In the genomic region with DNA sequence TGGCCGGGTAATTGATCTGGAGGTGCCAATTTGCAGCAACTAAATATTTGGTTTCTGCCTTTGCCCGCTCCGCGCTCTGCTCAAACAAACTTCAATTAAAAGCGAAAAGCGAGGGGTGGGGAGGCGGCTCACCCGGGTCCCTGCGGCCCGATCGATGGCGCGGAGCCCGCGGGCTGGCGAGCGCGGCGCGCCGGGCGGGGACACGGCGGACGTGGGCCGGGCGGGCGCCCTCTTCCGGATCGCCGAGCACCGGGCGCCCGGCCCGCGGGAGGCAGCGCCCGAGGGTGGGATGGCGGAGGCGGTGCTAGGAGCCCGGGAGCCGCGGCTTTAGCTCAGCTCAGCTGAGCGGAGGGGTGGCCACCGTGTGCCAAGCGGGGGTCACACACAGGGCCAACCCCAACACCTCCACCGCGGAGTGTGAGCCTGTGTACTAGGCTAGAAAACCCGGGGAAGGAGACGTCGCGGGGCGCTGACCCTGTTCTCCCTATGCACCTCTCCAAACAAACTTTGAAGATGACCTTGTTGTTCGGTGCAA, we compare ENCODE assay signal across 1 cellular context.
TF ChIP-seq lines count a peak whose summit lies in the region.

No MANE protein-coding gene starts in this region.

TF ChIP-seq in HepG2, 621 proteins besides CTCF, POLR2A, EP300 and RAD21 (continued from another document and continues in another):
- TF ChIP-seq, protein P1, sequence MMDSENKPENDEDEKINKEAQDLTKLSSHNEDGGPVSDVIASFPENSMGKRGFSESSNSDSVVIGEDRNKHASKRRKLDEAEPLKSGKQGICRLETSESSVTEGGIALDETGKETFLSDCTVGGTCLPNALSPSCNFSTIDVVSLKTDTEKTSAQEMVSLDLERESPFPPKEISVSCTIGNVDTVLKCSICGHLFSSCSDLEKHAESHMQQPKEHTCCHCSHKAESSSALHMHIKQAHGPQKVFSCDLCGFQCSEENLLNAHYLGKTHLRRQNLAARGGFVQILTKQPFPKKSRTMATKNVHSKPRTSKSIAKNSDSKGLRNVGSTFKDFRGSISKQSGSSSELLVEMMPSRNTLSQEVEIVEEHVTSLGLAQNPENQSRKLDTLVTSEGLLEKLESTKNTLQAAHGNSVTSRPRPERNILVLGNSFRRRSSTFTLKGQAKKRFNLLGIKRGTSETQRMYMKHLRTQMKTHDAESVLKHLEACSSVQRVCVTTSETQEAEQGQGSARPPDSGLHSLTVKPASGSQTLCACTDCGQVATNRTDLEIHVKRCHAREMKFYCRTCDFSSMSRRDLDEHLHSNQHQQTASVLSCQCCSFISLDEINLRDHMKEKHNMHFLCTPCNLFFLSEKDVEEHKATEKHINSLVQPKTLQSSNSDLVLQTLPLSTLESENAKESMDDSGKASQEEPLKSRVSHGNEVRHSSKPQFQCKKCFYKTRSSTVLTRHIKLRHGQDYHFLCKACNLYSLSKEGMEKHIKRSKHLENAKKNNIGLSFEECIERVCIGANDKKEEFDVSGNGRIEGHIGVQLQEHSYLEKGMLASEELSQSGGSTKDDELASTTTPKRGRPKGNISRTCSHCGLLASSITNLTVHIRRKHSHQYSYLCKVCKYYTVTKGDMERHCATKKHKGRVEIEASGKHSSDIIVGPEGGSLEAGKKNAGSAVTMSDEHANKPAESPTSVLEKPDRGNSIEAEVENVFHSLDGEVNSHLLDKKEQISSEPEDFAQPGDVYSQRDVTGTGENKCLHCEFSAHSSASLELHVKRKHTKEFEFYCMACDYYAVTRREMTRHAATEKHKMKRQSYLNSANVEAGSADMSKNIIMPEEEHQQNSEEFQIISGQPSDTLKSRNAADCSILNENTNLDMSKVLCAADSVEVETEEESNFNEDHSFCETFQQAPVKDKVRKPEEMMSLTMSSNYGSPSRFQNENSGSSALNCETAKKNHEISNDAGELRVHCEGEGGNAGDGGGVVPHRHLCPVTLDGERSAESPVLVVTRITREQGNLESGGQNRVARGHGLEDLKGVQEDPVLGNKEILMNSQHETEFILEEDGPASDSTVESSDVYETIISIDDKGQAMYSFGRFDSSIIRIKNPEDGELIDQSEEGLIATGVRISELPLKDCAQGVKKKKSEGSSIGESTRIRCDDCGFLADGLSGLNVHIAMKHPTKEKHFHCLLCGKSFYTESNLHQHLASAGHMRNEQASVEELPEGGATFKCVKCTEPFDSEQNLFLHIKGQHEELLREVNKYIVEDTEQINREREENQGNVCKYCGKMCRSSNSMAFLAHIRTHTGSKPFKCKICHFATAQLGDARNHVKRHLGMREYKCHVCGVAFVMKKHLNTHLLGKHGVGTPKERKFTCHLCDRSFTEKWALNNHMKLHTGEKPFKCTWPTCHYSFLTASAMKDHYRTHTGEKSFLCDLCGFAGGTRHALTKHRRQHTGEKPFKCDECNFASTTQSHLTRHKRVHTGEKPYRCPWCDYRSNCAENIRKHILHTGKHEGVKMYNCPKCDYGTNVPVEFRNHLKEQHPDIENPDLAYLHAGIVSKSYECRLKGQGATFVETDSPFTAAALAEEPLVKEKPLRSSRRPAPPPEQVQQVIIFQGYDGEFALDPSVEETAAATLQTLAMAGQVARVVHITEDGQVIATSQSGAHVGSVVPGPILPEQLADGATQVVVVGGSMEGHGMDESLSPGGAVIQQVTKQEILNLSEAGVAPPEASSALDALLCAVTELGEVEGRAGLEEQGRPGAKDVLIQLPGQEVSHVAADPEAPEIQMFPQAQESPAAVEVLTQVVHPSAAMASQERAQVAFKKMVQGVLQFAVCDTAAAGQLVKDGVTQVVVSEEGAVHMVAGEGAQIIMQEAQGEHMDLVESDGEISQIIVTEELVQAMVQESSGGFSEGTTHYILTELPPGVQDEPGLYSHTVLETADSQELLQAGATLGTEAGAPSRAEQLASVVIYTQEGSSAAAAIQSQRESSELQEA (CRISPR knock-in tag; IDR thresholded peaks at IDR 0.05; ENCODE audit: not compliant biosample characterization): peak; percentile 10
- TF ChIP-seq, protein P2, sequence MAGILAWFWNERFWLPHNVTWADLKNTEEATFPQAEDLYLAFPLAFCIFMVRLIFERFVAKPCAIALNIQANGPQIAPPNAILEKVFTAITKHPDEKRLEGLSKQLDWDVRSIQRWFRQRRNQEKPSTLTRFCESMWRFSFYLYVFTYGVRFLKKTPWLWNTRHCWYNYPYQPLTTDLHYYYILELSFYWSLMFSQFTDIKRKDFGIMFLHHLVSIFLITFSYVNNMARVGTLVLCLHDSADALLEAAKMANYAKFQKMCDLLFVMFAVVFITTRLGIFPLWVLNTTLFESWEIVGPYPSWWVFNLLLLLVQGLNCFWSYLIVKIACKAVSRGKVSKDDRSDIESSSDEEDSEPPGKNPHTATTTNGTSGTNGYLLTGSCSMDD (CRISPR knock-in tag; IDR thresholded peaks at IDR 0.05): no peak
- TF ChIP-seq THAP11 (CRISPR knock-in tag; IDR thresholded peaks at IDR 0.05) (peak; percentile 26; the same call in 1 of the 2 replicates), SALL1 (CRISPR knock-in tag; IDR thresholded peaks at IDR 0.05) (peak; percentile 10; the same call in 1 of the 2 replicates), SAFB2 (CRISPR knock-in tag; IDR thresholded peaks at IDR 0.05; ENCODE audit: borderline replicate concordance, low read depth) (no peak), CENPT (CRISPR knock-in tag; IDR thresholded peaks at IDR 0.05; ENCODE audit: low read depth) (no peak), CREM (IDR thresholded peaks at IDR 0.05) (no peak), CREM (CRISPR knock-in tag; IDR thresholded peaks at IDR 0.05) (no peak), STAG1 (CRISPR knock-in tag; IDR thresholded peaks at IDR 0.05) (peak; percentile 27; the same call in 1 of the 2 replicates), ZNF556 (CRISPR knock-in tag; IDR thresholded peaks at IDR 0.05; ENCODE audit: borderline replicate concordance) (0 out of 2 replicates have a peak, but pooled peaks have one; percentile 16), RBFOX2 (IDR thresholded peaks at IDR 0.05; ENCODE audit: low read depth, low read length) (peak; percentile 34; the same call in 1 of the 2 replicates), NFIC (IDR thresholded peaks at IDR 0.05; ENCODE audit: low read length) (no peak), POGZ (CRISPR knock-in tag; IDR thresholded peaks at IDR 0.05) (0 out of 2 replicates have a peak, but pooled peaks have one; percentile 14), ZFX (CRISPR knock-in tag; IDR thresholded peaks at IDR 0.05; ENCODE audit: low read depth) (0 out of 2 replicates have a peak, but pooled peaks have one; percentile 38), ZMYM3 (CRISPR knock-in tag; IDR thresholded peaks at IDR 0.05) (0 out of 2 replicates have a peak, but pooled peaks have one; percentile 10), ZSCAN22 (CRISPR knock-in tag; IDR thresholded peaks at IDR 0.05) (peak; percentile 81), ZNF766 (CRISPR knock-in tag; IDR thresholded peaks at IDR 0.05; ENCODE audit: borderline replicate concordance) (peak; percentile 53; the same call in 1 of the 2 replicates), NONO (IDR thresholded peaks at IDR 0.05) (no peak), NONO (CRISPR knock-in tag; conservative IDR thresholded peaks at IDR 0.05) (0 out of 2 replicates have a peak, but pooled peaks have one; percentile 23), KAT2B (IDR thresholded peaks at IDR 0.05; ENCODE audit: borderline replicate concordance, low read depth, low read length) (no peak), RBM39 (IDR thresholded peaks at IDR 0.05; ENCODE audit: low read depth, low read length, poor library complexity, severe bottlenecking) (peak; percentile 21), CCDC6 (CRISPR knock-in tag; IDR thresholded peaks at IDR 0.05) (peak; percentile 89; the same call in 1 of the 2 replicates), JUNB (CRISPR knock-in tag; IDR thresholded peaks at IDR 0.05; ENCODE audit: borderline replicate concordance) (no peak), POLR2G (IDR thresholded peaks at IDR 0.05; ENCODE audit: low read depth, low read length) (no peak), EEA1 (CRISPR knock-in tag; IDR thresholded peaks at IDR 0.05; ENCODE audit: borderline replicate concordance) (no peak), ZMAT3 (CRISPR knock-in tag; conservative IDR thresholded peaks at IDR 0.05) (no peak), PHF20 (CRISPR knock-in tag; IDR thresholded peaks at IDR 0.05) (no peak), ARNT2 (CRISPR knock-in tag; IDR thresholded peaks at IDR 0.05; ENCODE audit: low read depth) (0 out of 2 replicates have a peak, but pooled peaks have one; percentile 49), ZNF292 (CRISPR knock-in tag; IDR thresholded peaks at IDR 0.05; ENCODE audit: borderline replicate concordance, low read depth) (0 out of 2 replicates have a peak, but pooled peaks have one; percentile 24), KDM5B (CRISPR knock-in tag; IDR thresholded peaks at IDR 0.05; ENCODE audit: borderline replicate concordance) (peak; percentile 68), MXI1 (IDR thresholded peaks at IDR 0.05; ENCODE audit: borderline replicate concordance, low read depth, low read length) (no peak; the same call in 2 of the 3 replicates)
- TF ChIP-seq, protein P3, sequence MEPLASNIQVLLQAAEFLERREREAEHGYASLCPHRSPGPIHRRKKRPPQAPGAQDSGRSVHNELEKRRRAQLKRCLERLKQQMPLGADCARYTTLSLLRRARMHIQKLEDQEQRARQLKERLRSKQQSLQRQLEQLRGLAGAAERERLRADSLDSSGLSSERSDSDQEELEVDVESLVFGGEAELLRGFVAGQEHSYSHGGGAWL (CRISPR knock-in tag; IDR thresholded peaks at IDR 0.05): 0 out of 2 replicates have a peak, but pooled peaks have one; percentile 40
- TF ChIP-seq, protein P4, sequence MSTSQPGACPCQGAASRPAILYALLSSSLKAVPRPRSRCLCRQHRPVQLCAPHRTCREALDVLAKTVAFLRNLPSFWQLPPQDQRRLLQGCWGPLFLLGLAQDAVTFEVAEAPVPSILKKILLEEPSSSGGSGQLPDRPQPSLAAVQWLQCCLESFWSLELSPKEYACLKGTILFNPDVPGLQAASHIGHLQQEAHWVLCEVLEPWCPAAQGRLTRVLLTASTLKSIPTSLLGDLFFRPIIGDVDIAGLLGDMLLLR (CRISPR knock-in tag; IDR thresholded peaks at IDR 0.05): 0 out of 2 replicates have a peak, but pooled peaks have one; percentile 26
- TF ChIP-seq, protein P5, sequence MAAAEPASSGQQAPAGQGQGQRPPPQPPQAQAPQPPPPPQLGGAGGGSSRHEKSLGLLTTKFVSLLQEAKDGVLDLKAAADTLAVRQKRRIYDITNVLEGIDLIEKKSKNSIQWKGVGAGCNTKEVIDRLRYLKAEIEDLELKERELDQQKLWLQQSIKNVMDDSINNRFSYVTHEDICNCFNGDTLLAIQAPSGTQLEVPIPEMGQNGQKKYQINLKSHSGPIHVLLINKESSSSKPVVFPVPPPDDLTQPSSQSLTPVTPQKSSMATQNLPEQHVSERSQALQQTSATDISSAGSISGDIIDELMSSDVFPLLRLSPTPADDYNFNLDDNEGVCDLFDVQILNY (CRISPR knock-in tag; conservative IDR thresholded peaks at IDR 0.05): 0 out of 2 replicates have a peak, but pooled peaks have one; percentile 11
- TF ChIP-seq, protein P6, sequence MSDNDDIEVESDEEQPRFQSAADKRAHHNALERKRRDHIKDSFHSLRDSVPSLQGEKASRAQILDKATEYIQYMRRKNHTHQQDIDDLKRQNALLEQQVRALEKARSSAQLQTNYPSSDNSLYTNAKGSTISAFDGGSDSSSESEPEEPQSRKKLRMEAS (IDR thresholded peaks at IDR 0.05): peak; percentile 62
- TF ChIP-seq, protein P7, sequence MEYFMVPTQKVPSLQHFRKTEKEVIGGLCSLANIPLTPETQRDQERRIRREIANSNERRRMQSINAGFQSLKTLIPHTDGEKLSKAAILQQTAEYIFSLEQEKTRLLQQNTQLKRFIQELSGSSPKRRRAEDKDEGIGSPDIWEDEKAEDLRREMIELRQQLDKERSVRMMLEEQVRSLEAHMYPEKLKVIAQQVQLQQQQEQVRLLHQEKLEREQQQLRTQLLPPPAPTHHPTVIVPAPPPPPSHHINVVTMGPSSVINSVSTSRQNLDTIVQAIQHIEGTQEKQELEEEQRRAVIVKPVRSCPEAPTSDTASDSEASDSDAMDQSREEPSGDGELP (IDR thresholded peaks at IDR 0.05; ENCODE audit: borderline replicate concordance, low read depth): peak; percentile 58; the same call in 1 of the 2 replicates
- TF ChIP-seq, protein P8, sequence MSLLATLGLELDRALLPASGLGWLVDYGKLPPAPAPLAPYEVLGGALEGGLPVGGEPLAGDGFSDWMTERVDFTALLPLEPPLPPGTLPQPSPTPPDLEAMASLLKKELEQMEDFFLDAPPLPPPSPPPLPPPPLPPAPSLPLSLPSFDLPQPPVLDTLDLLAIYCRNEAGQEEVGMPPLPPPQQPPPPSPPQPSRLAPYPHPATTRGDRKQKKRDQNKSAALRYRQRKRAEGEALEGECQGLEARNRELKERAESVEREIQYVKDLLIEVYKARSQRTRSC (CRISPR knock-in tag; IDR thresholded peaks at IDR 0.05; ENCODE audit: low read depth): 0 out of 2 replicates have a peak, but pooled peaks have one; percentile 41
- TF ChIP-seq, protein P9, sequence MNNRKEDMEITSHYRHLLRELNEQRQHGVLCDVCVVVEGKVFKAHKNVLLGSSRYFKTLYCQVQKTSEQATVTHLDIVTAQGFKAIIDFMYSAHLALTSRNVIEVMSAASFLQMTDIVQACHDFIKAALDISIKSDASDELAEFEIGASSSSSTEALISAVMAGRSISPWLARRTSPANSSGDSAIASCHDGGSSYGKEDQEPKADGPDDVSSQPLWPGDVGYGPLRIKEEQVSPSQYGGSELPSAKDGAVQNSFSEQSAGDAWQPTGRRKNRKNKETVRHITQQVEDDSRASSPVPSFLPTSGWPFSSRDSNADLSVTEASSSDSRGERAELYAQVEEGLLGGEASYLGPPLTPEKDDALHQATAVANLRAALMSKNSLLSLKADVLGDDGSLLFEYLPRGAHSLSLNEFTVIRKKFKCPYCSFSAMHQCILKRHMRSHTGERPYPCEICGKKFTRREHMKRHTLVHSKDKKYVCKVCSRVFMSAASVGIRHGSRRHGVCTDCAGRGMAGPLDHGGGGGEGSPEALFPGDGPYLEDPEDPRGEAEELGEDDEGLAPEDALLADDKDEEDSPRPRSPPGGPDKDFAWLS (CRISPR knock-in tag; IDR thresholded peaks at IDR 0.05; ENCODE audit: borderline replicate concordance): no peak
- TF ChIP-seq, protein P10, sequence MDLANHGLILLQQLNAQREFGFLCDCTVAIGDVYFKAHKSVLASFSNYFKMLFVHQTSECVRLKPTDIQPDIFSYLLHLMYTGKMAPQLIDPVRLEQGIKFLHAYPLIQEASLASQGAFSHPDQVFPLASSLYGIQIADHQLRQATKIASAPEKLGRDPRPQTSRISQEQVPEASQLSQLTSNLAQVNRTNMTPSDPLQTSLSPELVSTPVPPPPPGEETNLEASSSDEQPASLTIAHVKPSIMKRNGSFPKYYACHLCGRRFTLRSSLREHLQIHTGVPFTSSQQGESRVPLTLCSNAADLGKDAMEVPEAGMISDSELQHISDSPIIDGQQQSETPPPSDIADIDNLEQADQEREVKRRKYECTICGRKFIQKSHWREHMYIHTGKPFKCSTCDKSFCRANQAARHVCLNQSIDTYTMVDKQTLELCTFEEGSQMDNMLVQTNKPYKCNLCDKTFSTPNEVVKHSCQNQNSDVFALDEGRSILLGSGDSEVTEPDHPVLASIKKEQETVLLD (CRISPR knock-in tag; IDR thresholded peaks at IDR 0.05; ENCODE audit: low read depth): peak; percentile 56; the same call in 1 of the 2 replicates
- TF ChIP-seq, protein P11, sequence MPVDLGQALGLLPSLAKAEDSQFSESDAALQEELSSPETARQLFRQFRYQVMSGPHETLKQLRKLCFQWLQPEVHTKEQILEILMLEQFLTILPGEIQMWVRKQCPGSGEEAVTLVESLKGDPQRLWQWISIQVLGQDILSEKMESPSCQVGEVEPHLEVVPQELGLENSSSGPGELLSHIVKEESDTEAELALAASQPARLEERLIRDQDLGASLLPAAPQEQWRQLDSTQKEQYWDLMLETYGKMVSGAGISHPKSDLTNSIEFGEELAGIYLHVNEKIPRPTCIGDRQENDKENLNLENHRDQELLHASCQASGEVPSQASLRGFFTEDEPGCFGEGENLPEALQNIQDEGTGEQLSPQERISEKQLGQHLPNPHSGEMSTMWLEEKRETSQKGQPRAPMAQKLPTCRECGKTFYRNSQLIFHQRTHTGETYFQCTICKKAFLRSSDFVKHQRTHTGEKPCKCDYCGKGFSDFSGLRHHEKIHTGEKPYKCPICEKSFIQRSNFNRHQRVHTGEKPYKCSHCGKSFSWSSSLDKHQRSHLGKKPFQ (CRISPR knock-in tag; IDR thresholded peaks at IDR 0.05; ENCODE audit: insufficient replicate concordance): peak; percentile 31
